In genomic region chr4:88718098-88718497, GRCh38 we compare ENCODE assay signal across 31 cellular contexts.
"Had no signal": no experiment of that assay in that cellular context is flagged by ENCODE, and none has a peak within 500 bp of the region (broad histone marks: within the 10 kb centered on the region; RNA-seq: fewer than 3 reads in every experiment).

No MANE protein-coding gene starts in this region.

- H3K27me3 Mint-ChIP-seq: activated CD4-positive, alpha-beta memory T cell treated with anti-CD3 and anti-CD28 coated beads for 36 hours; activated CD4-positive, alpha-beta T cell treated with anti-CD3 and anti-CD28 coated beads for 36 hours; activated CD4-positive, alpha-beta T cell treated with anti-CD3 and anti-CD28 coated beads, Interleukin-2, amount 10 ng/mL, durations not matched to agents 24 days and 14 days; activated CD8-positive, alpha-beta memory T cell treated with anti-CD3 and anti-CD28 coated beads, Interleukin-2, amount 10 ng/mL, durations not matched to agents 7 days and 5 days; activated naive CD8-positive, alpha-beta T cell treated with anti-CD3 and anti-CD28 coated beads, Interleukin-2, amount 10 ng/mL, durations not matched to agents 7 days and 5 days; brain; central memory CD8-positive, alpha-beta T cell; dendritic cell treated with granulocyte-macrophage colony-stimulating factor and Interleukin-4, amounts not matched to agents 40 ng/mL and 50 ng/mL, for 4 days; T-helper 17 cell had no signal

- DNase-seq: activated CD4-positive, alpha-beta memory T cell treated with anti-CD3 and anti-CD28 coated beads for 36 hours; activated CD4-positive, alpha-beta T cell treated with anti-CD3 and anti-CD28 coated beads for 36 hours; activated CD4-positive, alpha-beta T cell treated with anti-CD3 and anti-CD28 coated beads, Interleukin-2, amount 10 ng/mL, durations not matched to agents 24 days and 14 days; activated CD4-positive, CD25-positive, alpha-beta regulatory T cell; activated CD4-positive, CD25-positive, alpha-beta regulatory T cell treated with anti-CD3 and anti-CD28 coated beads, Interleukin-2, amount 50 U/mL, for 72 hours; activated CD8-positive, alpha-beta memory T cell treated with anti-CD3 and anti-CD28 coated beads, Interleukin-2, amount 10 ng/mL, durations not matched to agents 7 days and 5 days; activated CD8-positive, alpha-beta memory T cell treated with anti-CD3 and anti-CD28 coated beads, Interleukin-2, amount 50 U/mL, for 4 hours; activated CD8-positive, alpha-beta T cell treated with anti-CD3 and anti-CD28 coated beads, Interleukin-2, amount 10 ng/mL, durations not matched to agents 7 days and 5 days; activated effector memory CD4-positive, alpha-beta T cell treated with anti-CD3 and anti-CD28 coated beads, Interleukin-2, amount 50 U/mL, for 16 hours; activated naive CD4-positive, alpha-beta T cell treated with anti-CD3 and anti-CD28 coated beads for 36 hours; activated naive CD8-positive, alpha-beta T cell treated with anti-CD3 and anti-CD28 coated beads, Interleukin-2, amount 10 ng/mL, durations not matched to agents 7 days and 5 days; activated T-cell treated with anti-CD3 and anti-CD28 coated beads, Interleukin-2, amount 50 U/mL, for 1 hour; dorsolateral prefrontal cortex; effector memory CD4-positive, alpha-beta T cell; endodermal cell; foreskin fibroblast; head of caudate nucleus; T-helper 1 cell; T-helper 17 cell; T1000 had no signal

- H3K4me3 ChIP-seq: ascending aorta, breast epithelium, coronary artery, dorsolateral prefrontal cortex had no signal

- H3K27me3 ChIP-seq: ascending aorta, breast epithelium, dorsolateral prefrontal cortex had no signal

- H3K4me1 ChIP-seq: breast epithelium had no signal

- H3K27ac ChIP-seq: ascending aorta, breast epithelium, coronary artery, dorsolateral prefrontal cortex had no signal

- ATAC-seq: activated CD4-positive, alpha-beta T cell treated with anti-CD3 and anti-CD28 coated beads for 36 hours; activated CD8-positive, alpha-beta memory T cell treated with anti-CD3 and anti-CD28 coated beads, Interleukin-2, amount 10 ng/mL, durations not matched to agents 7 days and 5 days; activated CD8-positive, alpha-beta T cell treated with anti-CD3 and anti-CD28 coated beads, Interleukin-2, amount 10 ng/mL, durations not matched to agents 7 days and 5 days; activated naive CD4-positive, alpha-beta T cell treated with anti-CD3 and anti-CD28 coated beads, Interleukin-2, amount 50 U/mL, for 72 hours; esophagus mucosa; T-helper 17 cell had no signal

- FAIRE-seq: frontal cortex had no signal

- H3K4me3 Mint-ChIP-seq: activated CD4-positive, alpha-beta memory T cell treated with anti-CD3 and anti-CD28 coated beads for 36 hours; activated CD4-positive, alpha-beta T cell treated with anti-CD3 and anti-CD28 coated beads for 36 hours; activated CD4-positive, alpha-beta T cell treated with anti-CD3 and anti-CD28 coated beads, Interleukin-2, amount 10 ng/mL, durations not matched to agents 24 days and 14 days; activated CD8-positive, alpha-beta memory T cell treated with anti-CD3 and anti-CD28 coated beads, Interleukin-2, amount 10 ng/mL, durations not matched to agents 7 days and 5 days; activated CD8-positive, alpha-beta T cell treated with anti-CD3 and anti-CD28 coated beads, Interleukin-2, amount 10 ng/mL, durations not matched to agents 7 days and 5 days; activated naive CD4-positive, alpha-beta T cell treated with anti-CD3 and anti-CD28 coated beads for 36 hours; activated naive CD8-positive, alpha-beta T cell treated with anti-CD3 and anti-CD28 coated beads, Interleukin-2, amount 10 ng/mL, durations not matched to agents 7 days and 5 days; brain; central memory CD8-positive, alpha-beta T cell; dendritic cell treated with granulocyte-macrophage colony-stimulating factor and Interleukin-4, amounts not matched to agents 40 ng/mL and 50 ng/mL, for 4 days; endodermal cell; T-helper 17 cell; T-helper 2 cell treated with Interferon-gamma antibody and Interleukin-4, amounts not matched to agents 5 μg/mL and 100 μg/mL, for 36 hours had no signal

- H3K27ac Mint-ChIP-seq: activated CD4-positive, alpha-beta memory T cell treated with anti-CD3 and anti-CD28 coated beads for 36 hours; activated CD4-positive, alpha-beta T cell treated with anti-CD3 and anti-CD28 coated beads for 36 hours; activated CD4-positive, alpha-beta T cell treated with anti-CD3 and anti-CD28 coated beads, Interleukin-2, amount 10 ng/mL, durations not matched to agents 24 days and 14 days; activated CD8-positive, alpha-beta memory T cell treated with anti-CD3 and anti-CD28 coated beads, Interleukin-2, amount 10 ng/mL, durations not matched to agents 7 days and 5 days; activated CD8-positive, alpha-beta T cell treated with anti-CD3 and anti-CD28 coated beads, Interleukin-2, amount 10 ng/mL, durations not matched to agents 7 days and 5 days; activated naive CD4-positive, alpha-beta T cell treated with anti-CD3 and anti-CD28 coated beads for 36 hours; activated naive CD4-positive, alpha-beta T cell treated with anti-CD3 and anti-CD28 coated beads, Interleukin-2, amount 50 U/mL, for 72 hours; activated naive CD8-positive, alpha-beta T cell treated with anti-CD3 and anti-CD28 coated beads, Interleukin-2, amount 10 ng/mL, durations not matched to agents 7 days and 5 days; activated T-helper 2 cell treated with anti-CD3 and anti-CD28 coated beads, Interferon-gamma antibody, Interleukin-2, Interleukin-4, amounts not matched to agents 10 μg/mL and 5 μg/mL and 100 μg/mL, durations not matched to agents 14 hours and 24 hours and 36 hours; brain; endodermal cell; T-helper 17 cell; T-helper 2 cell treated with Interferon-gamma antibody and Interleukin-4, amounts not matched to agents 5 μg/mL and 100 μg/mL, for 36 hours had no signal

- H3K4me1 Mint-ChIP-seq: activated CD4-positive, alpha-beta T cell treated with anti-CD3 and anti-CD28 coated beads for 36 hours; activated CD4-positive, alpha-beta T cell treated with anti-CD3 and anti-CD28 coated beads, Interleukin-2, amount 10 ng/mL, durations not matched to agents 24 days and 14 days; activated CD8-positive, alpha-beta memory T cell treated with anti-CD3 and anti-CD28 coated beads, Interleukin-2, amount 10 ng/mL, durations not matched to agents 7 days and 5 days; activated naive CD8-positive, alpha-beta T cell treated with anti-CD3 and anti-CD28 coated beads, Interleukin-2, amount 10 ng/mL, durations not matched to agents 7 days and 5 days; endodermal cell; T-helper 17 cell had no signal
